Comparison of ENCODE assay signal across 1 cellular context in genomic region chr7:2629740-2630681, GRCh38.
TF ChIP-seq lines count a peak whose summit lies in the region.

No MANE protein-coding gene starts in this region.

TF ChIP-seq in H1, 55 proteins besides CTCF, POLR2A, EP300 and RAD21 (continued from another document):
- no peak for TF ChIP-seq CHD7 (IDR thresholded peaks at IDR 0.05; ENCODE audit: insufficient replicate concordance, low read length)
- no peak for TF ChIP-seq ZNF274 (IDR thresholded peaks at IDR 0.05; ENCODE audit: borderline replicate concordance, extremely low read depth, low read length)
- TF ChIP-seq FOSL1 (IDR thresholded peaks at IDR 0.05; ENCODE audit: insufficient read depth, low read depth, low read length), result no peak
- no peak for TF ChIP-seq BCL11A (IDR thresholded peaks at IDR 0.05; ENCODE audit: low read depth in 2 of 2, low read length in 2 of 2)
- no peak for TF ChIP-seq SRF (IDR thresholded peaks at IDR 0.05; ENCODE audit: low read depth, low read length)
- TF ChIP-seq POU5F1 (IDR thresholded peaks at IDR 0.05; ENCODE audit: low read depth, low read length), result no peak
- no peak for TF ChIP-seq USF2 (IDR thresholded peaks at IDR 0.05; ENCODE audit: low read length)
- TF ChIP-seq CTBP2 (IDR thresholded peaks at IDR 0.05; ENCODE audit: borderline replicate concordance, insufficient read depth, insufficient read length, low read length), result no peak
- TF ChIP-seq RNF2 (IDR thresholded peaks at IDR 0.05; ENCODE audit: borderline replicate concordance, low read depth, low read length, missing control alignments, poor library complexity, severe bottlenecking), result no peak
